Comparison of ENCODE assay signal across 12 cellular contexts in genomic region chr7:39683216-39683845, GRCh38. TPM values are rescaled to one million over a fixed set of nuclear protein-coding genes. Genes with fewer than 3 reads are reported as not detected.
DNase-seq lines count a peak whose midpoint lies in the region; ATAC-seq, FAIRE-seq and TF ChIP-seq lines count a peak whose summit lies in the region.
"Had no signal": no experiment of that assay in that cellular context is flagged by ENCODE, and none has a peak within 500 bp of the region (broad histone marks: within the 10 kb centered on the region; RNA-seq: fewer than 3 reads in every experiment).

No MANE protein-coding gene starts in this region.

- FAIRE-seq in islet of Langerhans (lab: Jason Lieb, UNC), result peak; percentile 87
- FAIRE-seq: HTR-8/SVneo had no signal

- H3K27me3 ChIP-seq in right atrium auricular region, result no peaks in the 10 kb centered on the region
- H3K27me3 ChIP-seq: BLaER1 treated with 17β-estradiol and CSF1 and Interleukin-3, amounts not matched to agents 10 nM and 100 nM had no signal

- no peaks in the 10 kb centered on the region for H3K36me3 ChIP-seq in right atrium auricular region

- H3K4me1 Mint-ChIP-seq in brain, result peaks cover 40% of the 10 kb centered on the region

- H3K4me1 ChIP-seq in right atrium auricular region, result peaks cover 0 to 40% of the 10 kb centered on the region in 2 donors

- H3K9me3 ChIP-seq in right atrium auricular region, result no peaks in the 10 kb centered on the region

- H3K27ac Mint-ChIP-seq in brain, result peak overlapping the region in 4 of 5 experiments; percentile 20 to 87 (median 58)

- peak overlapping the region in 1 of 5 experiments; percentile 42 for H3K4me3 Mint-ChIP-seq in brain
- H3K4me3 Mint-ChIP-seq: naive B cell had no signal

- peaks cover 42% of the 10 kb centered on the region for H3K36me3 Mint-ChIP-seq in brain
- H3K36me3 Mint-ChIP-seq: naive B cell had no signal

- peak overlapping the region in 1 of 2 donors; percentile 15 for H3K27ac ChIP-seq in right atrium auricular region
- H3K27ac ChIP-seq: BLaER1 treated with 17β-estradiol and CSF1 and Interleukin-3, amounts not matched to agents 10 nM and 100 nM had no signal

- peaks cover 0 to 3% (median 0%) of the 10 kb centered on the region in 5 experiments for H3K9me3 Mint-ChIP-seq in brain
- H3K9me3 Mint-ChIP-seq: naive B cell had no signal

- intact Hi-C loops in Right ventricle myocardium superior (cut with DNase I) (loop anchor here (10.0 kb wide), 1 partner anchor 59 kb away; the partner anchor contains the start of gene RALA), head of caudate nucleus (cut with DNase I) (no loop called here)

- no peak for TF ChIP-seq CTCF in right atrium auricular region (IDR thresholded peaks at IDR 0.05)
- no peak for TF ChIP-seq CTCF in brain (conservative IDR thresholded peaks at IDR 0.05)

- H3K27me3 Mint-ChIP-seq in brain, result no peaks in the 10 kb centered on the region
- H3K27me3 Mint-ChIP-seq: naive B cell had no signal

- no peak overlapping the region for H3K4me3 ChIP-seq in right atrium auricular region
- H3K4me3 ChIP-seq: BLaER1 treated with 17β-estradiol and CSF1 and Interleukin-3, amounts not matched to agents 10 nM and 100 nM had no signal

- DNase-seq in Right ventricle myocardium superior, result no peak
- DNase-seq in right atrium auricular region (ENCODE audit: low spot score), result no peak
- no peak for DNase-seq in head of caudate nucleus
- no peak for DNase-seq in middle frontal gyrus (ENCODE audit: extremely low spot score, low spot score)
- DNase-seq: naive B cell, NCI-H510A had no signal

- ATAC-seq in Right ventricle myocardium superior (ENCODE audit: poor library complexity), result peak; percentile 34
- ATAC-seq in GM21619 (IDR thresholded peaks at IDR 0.05; ENCODE audit: unreplicated experiment), result no peak
- ATAC-seq in HG02623 (IDR thresholded peaks at IDR 0.05; ENCODE audit: unreplicated experiment), result no peak

RNA-seq across cellular contexts. Expression of gene RALA, which starts 60.0 kb away (rescaled TPM):
- 38.0 TPM for total RNA-seq in Right ventricle myocardium superior
- total RNA-seq in right atrium auricular region, result 10 to 100 TPM; 13.2 to 14.0 TPM
- polyA plus RNA-seq in brain (ENCODE audit: insufficient read depth, low read depth, low replicate concordance), result 39.1 TPM
